28 cellular contexts compared by ENCODE assay signal in genomic region chr7:20376796-20377195, GRCh38. TPM values are rescaled to one million over a fixed set of nuclear protein-coding genes. Genes with fewer than 3 reads are reported as not detected.
"Had no signal": no experiment of that assay in that cellular context is flagged by ENCODE, and none has a peak within 500 bp of the region (broad histone marks: within the 10 kb centered on the region; RNA-seq: fewer than 3 reads in every experiment).

No MANE protein-coding gene starts in this region.

- H3K4me3 ChIP-seq: pancreas, psoas muscle, right lobe of liver, sigmoid colon, skin epidermis, smooth muscle cell, spleen, stomach, thoracic aorta, thyroid gland, tibial nerve, upper lobe of left lung, vagina had no signal

- H3K27ac ChIP-seq: neutrophil, pancreas, psoas muscle, right lobe of liver, sigmoid colon, skin epidermis, spleen, stomach, thoracic aorta, thyroid gland, tibial nerve, upper lobe of left lung, vagina had no signal

- H3K4me2 ChIP-seq: smooth muscle cell had no signal

- H3K9me3 ChIP-seq: neutrophil, pancreas, psoas muscle, right lobe of liver, sigmoid colon, spleen, stomach, thoracic aorta, thyroid gland, tibial nerve, upper lobe of left lung, vagina had no signal

- DNase-seq: naive B cell; naive thymus-derived CD8-positive, alpha-beta T cell; nephron progenitor cell; nucleus accumbens; pancreas; psoas muscle; right cardiac atrium; right lobe of liver; sigmoid colon; spleen; stimulated activated CD4-positive, alpha-beta T cell treated with anti-CD3 and anti-CD28 coated beads, Interleukin-12 subunit alpha, Interleukin-12 subunit beta, amount 100 ng/mL, for 4 hours; stimulated activated CD4-positive, alpha-beta T cell treated with anti-CD3 and anti-CD28 coated beads, Interleukin-1b, Interleukin-23, amount 100 ng/mL, for 48 hours; stimulated activated CD4-positive, alpha-beta T cell treated with anti-CD3 and anti-CD28 coated beads, Interleukin-4, amount 100 ng/mL, for 1 hour; stimulated activated CD4-positive, alpha-beta T cell treated with anti-CD3 and anti-CD28 coated beads, Interleukin-4, amount 100 ng/mL, for 4 hours; stimulated activated CD8-positive, alpha-beta memory T cell treated with anti-CD3 and anti-CD28 coated beads, Interleukin-4, amount 100 ng/mL, for 48 hours; stimulated activated naive B cell treated with anti-CD40 and anti-IgM and Interleukin-4, amounts not matched to agents 10 μg/mL and 1 μg/mL and 100 μg/mL, for 72 hours; stimulated activated naive CD4-positive, alpha-beta T cell treated with Interleukin-2 at 50 U/mL for 16 hours; stomach; thyroid gland; trophoblast cell; upper lobe of left lung had no signal

- H3K27me3 ChIP-seq: neutrophil, pancreas, right lobe of liver, sigmoid colon, spleen, stomach, thyroid gland, tibial nerve, upper lobe of left lung, vagina had no signal

- H3K4me1 ChIP-seq: psoas muscle, right lobe of liver, sigmoid colon, spleen, stomach, thyroid gland, upper lobe of left lung, vagina had no signal

- ATAC-seq: naive thymus-derived CD8-positive, alpha-beta T cell; natural killer cell treated with Interleukin-12 subunit alpha and Interleukin-12 subunit beta and Interleukin-15 and Interleukin-18, amount 100 ng/mL, for 72 hours; pancreas; psoas muscle; right cardiac atrium; right lobe of liver; stimulated activated naive B cell treated with anti-CD40 and anti-IgM and Interleukin-4, amounts not matched to agents 10 μg/mL and 1 μg/mL and 100 μg/mL, for 72 hours had no signal

- H3K36me3 ChIP-seq: neutrophil, right lobe of liver, spleen, thoracic aorta, upper lobe of left lung had no signal

RNA-seq across cellular contexts. Expression of gene ITGB8, which starts 46.1 kb away (rescaled TPM):
- total RNA-seq: naive thymus-derived CD8-positive, alpha-beta T cell had no signal
- polyA plus RNA-seq: naive thymus-derived CD8-positive, alpha-beta T cell had no signal
